ENCODE assay signal across 21 cellular contexts in genomic region chr18:44898536-44898935, GRCh38.
"Had no signal": no experiment of that assay in that cellular context is flagged by ENCODE, and none has a peak within 500 bp of the region (broad histone marks: within the 10 kb centered on the region; RNA-seq: fewer than 3 reads in every experiment).

No MANE protein-coding gene starts in this region.

- H3K4me1 ChIP-seq: parathyroid adenoma, thyroid gland had no signal

- ATAC-seq: activated CD8-positive, alpha-beta T cell treated with anti-CD3 and anti-CD28 coated beads, Interleukin-2, amount 10 ng/mL, durations not matched to agents 7 days and 5 days; left cardiac atrium; naive thymus-derived CD4-positive, alpha-beta T cell; sciatic nerve had no signal

- H3K36me3 ChIP-seq: breast epithelium, neutrophil, thyroid gland had no signal

- DNase-seq: activated CD4-positive, alpha-beta T cell treated with anti-CD3 and anti-CD28 coated beads for 48 hours; activated CD4-positive, CD25-positive, alpha-beta regulatory T cell; activated CD8-positive, alpha-beta T cell treated with anti-CD3 and anti-CD28 coated beads, Interleukin-2, amount 10 ng/mL, durations not matched to agents 7 days and 5 days; activated naive CD4-positive, alpha-beta T cell treated with anti-CD3 and anti-CD28 coated beads for 36 hours; activated naive CD8-positive, alpha-beta T cell treated with anti-CD3 and anti-CD28 coated beads, Interleukin-2, amount 50 U/mL, for 24 hours; activated T-cell treated with anti-CD3 and anti-CD28 coated beads, Interleukin-2, amount 50 U/mL, for 24 hours; anterior cingulate cortex; cerebellar nuclear complex; cortex of kidney; left cardiac atrium; mesenchymal stem cell; naive thymus-derived CD4-positive, alpha-beta T cell; stimulated activated CD4-positive, alpha-beta T cell treated with anti-CD3 and anti-CD28 coated beads, Interleukin-4, amount 100 ng/mL, for 24 hours; stimulated activated naive CD4-positive, alpha-beta T cell; T1000; thyroid gland had no signal

- H3K4me3 ChIP-seq: breast epithelium, smooth muscle cell, thyroid gland had no signal

- H3K4me2 ChIP-seq: smooth muscle cell had no signal

- H3K27me3 ChIP-seq: breast epithelium, neutrophil, thyroid gland had no signal

- H3K9me3 ChIP-seq: breast epithelium, neutrophil, thyroid gland had no signal

- H2AFZ ChIP-seq: parathyroid adenoma had no signal

- H3K27ac ChIP-seq: breast epithelium, neutrophil, parathyroid adenoma, thyroid gland had no signal
